ENCODE assay signal across 11 cellular contexts in genomic region chr13:20942938-20943518, GRCh38. TPM values are rescaled to one million over a fixed set of nuclear protein-coding genes. Genes with fewer than 3 reads are reported as not detected.
A peak's percentile ranks its signal among the peaks of the same experiment; 100 is the strongest.
DNase-seq lines count a peak whose midpoint lies in the region; ATAC-seq and TF ChIP-seq lines count a peak whose summit lies in the region.
"Had no signal": no experiment of that assay in that cellular context is flagged by ENCODE, and none has a peak within 500 bp of the region (broad histone marks: within the 10 kb centered on the region; RNA-seq: fewer than 3 reads in every experiment).

No MANE protein-coding gene starts in this region.

- H3K36me3 ChIP-seq in GM23248 (ENCODE audit: low read depth) = no peaks in the 10 kb centered on the region
- H3K36me3 ChIP-seq in left lung = no peaks in the 10 kb centered on the region
- no peaks in the 10 kb centered on the region for H3K36me3 ChIP-seq in smooth muscle cell (ENCODE audit: low read depth)

- H3K4me3 ChIP-seq in GM23248 = peak overlapping the region; percentile 46
- H3K4me3 ChIP-seq in left lung = no peak overlapping the region
- no peak overlapping the region for H3K4me3 ChIP-seq in smooth muscle cell
- H3K4me3 ChIP-seq: body of pancreas had no signal

- H3K4me1 ChIP-seq in GM23248 (ENCODE audit: insufficient read depth) (peaks cover 15% of the 10 kb centered on the region), left lung (peaks cover 0 to 21% of the 10 kb centered on the region in 2 donors), smooth muscle cell (ENCODE audit: low read depth) (no peaks in the 10 kb centered on the region)

- 67 to 69% methylated on average over 21 of the region's 21 CpGs for WGBS in GM23248 (ENCODE audit: low coverage in 1 of 2, low lambda C conversion rate in 2 of 2, missing lambda C conversion rate in 2 of 2), 2 experiments
- 83% methylated on average over 21 of the region's 21 CpGs for WGBS in smooth muscle cell (ENCODE audit: low lambda C conversion rate)

- H3K9me2 ChIP-seq in GM23248 (ENCODE audit: insufficient read depth) = no peaks in the 10 kb centered on the region

- H3K27ac Mint-ChIP-seq in activated naive CD4-positive, alpha-beta T cell treated with anti-CD3 and anti-CD28 coated beads, Interleukin-2, amount 50 U/mL, for 72 hours = no peak overlapping the region
- no peak overlapping the region for H3K27ac Mint-ChIP-seq in activated naive CD8-positive, alpha-beta T cell treated with anti-CD3 and anti-CD28 coated beads for 36 hours
- H3K27ac Mint-ChIP-seq: activated B cell treated with CpG ODN at 0.5 μM for 24 hours; CD4-positive, alpha-beta T cell had no signal

- H3K79me2 ChIP-seq in GM23248 (ENCODE audit: insufficient read depth) (no peaks in the 10 kb centered on the region), smooth muscle cell (ENCODE audit: low read depth) (no peaks in the 10 kb centered on the region)

- DNase-seq in GM23248 = no peak
- DNase-seq in left lung = no peak
- DNase-seq in smooth muscle cell (lab: John Stamatoyannopoulos, UW; ENCODE audit: unreplicated experiment) = no peak
- no peak for DNase-seq in NCI-H2171 (lab: John Stamatoyannopoulos, UW)
- no peak for DNase-seq in activated naive CD4-positive, alpha-beta T cell treated with anti-CD3 and anti-CD28 coated beads, Interleukin-2, amount 50 U/mL, for 72 hours (ENCODE audit: low spot score in 2 of 2)
- DNase-seq in activated naive CD8-positive, alpha-beta T cell treated with anti-CD3 and anti-CD28 coated beads for 36 hours = no peak

- H3K27ac ChIP-seq in GM23248 = peak overlapping the region; percentile 74
- peak overlapping the region; percentile 50 for H3K27ac ChIP-seq in VCaP
- H3K27ac ChIP-seq in left lung = peak overlapping the region; percentile 68
- H3K27ac ChIP-seq in smooth muscle cell (ENCODE audit: low read depth) = peak overlapping the region; percentile 85

- intact Hi-C loops in left lung (cut with DNase I) = loop anchor here in 1 of 2 donors (10.0 kb wide), 1 partner anchor 192 kb away; no protein-coding TSS in a partner anchor

- H3K9me3 ChIP-seq in GM23248 (ENCODE audit: low read depth) = no peaks in the 10 kb centered on the region
- no peaks in the 10 kb centered on the region for H3K9me3 ChIP-seq in left lung
- H3K9me3 ChIP-seq in smooth muscle cell (replicated peaks; ENCODE audit: low read depth) = no peaks in the 10 kb centered on the region
- H3K9me3 ChIP-seq: body of pancreas had no signal

- H3K9ac ChIP-seq in GM23248 (peak overlapping the region; percentile 74), smooth muscle cell (ENCODE audit: low read depth) (peak overlapping the region; percentile 80)

- no peak overlapping the region for H3K4me3 Mint-ChIP-seq in activated naive CD8-positive, alpha-beta T cell treated with anti-CD3 and anti-CD28 coated beads for 36 hours
- H3K4me3 Mint-ChIP-seq: activated B cell treated with CpG ODN at 0.5 μM for 24 hours; CD4-positive, alpha-beta T cell had no signal

- peaks cover 48% of the 10 kb centered on the region for H3K27me3 Mint-ChIP-seq in activated naive CD8-positive, alpha-beta T cell treated with anti-CD3 and anti-CD28 coated beads for 36 hours

- in situ Hi-C loops in GM23248 (cut with MboI) = loop anchor here (10.0 kb wide), 2 partner anchors 182 to 542 kb away; no protein-coding TSS in a partner anchor

- peak overlapping the region; percentile 48 for H3K4me2 ChIP-seq in GM23248 (ENCODE audit: unreplicated experiment)
- H3K4me2 ChIP-seq in smooth muscle cell = peak overlapping the region; percentile 16

- ATAC-seq in left lung (no peak), GM18511 (IDR thresholded peaks at IDR 0.05; ENCODE audit: unreplicated experiment) (no peak)
- ATAC-seq in activated naive CD4-positive, alpha-beta T cell treated with anti-CD3 and anti-CD28 coated beads, Interleukin-2, amount 50 U/mL, for 72 hours = no peak

- peaks cover 7% of the 10 kb centered on the region; the same call in 1 of the 2 replicates for H3F3A ChIP-seq in GM23248 (ENCODE audit: insufficient read depth)
- no peaks in the 10 kb centered on the region for H3F3A ChIP-seq in smooth muscle cell (ENCODE audit: low read depth)

- TF ChIP-seq CTCF in VCaP (conservative IDR thresholded peaks at IDR 0.05) (no peak), left lung (IDR thresholded peaks at IDR 0.05) (no peak), smooth muscle cell (IDR thresholded peaks at IDR 0.05; ENCODE audit: borderline replicate concordance, insufficient read depth, poor library complexity, severe bottlenecking) (no peak)

- no peaks in the 10 kb centered on the region for H3K36me3 Mint-ChIP-seq in activated naive CD4-positive, alpha-beta T cell treated with anti-CD3 and anti-CD28 coated beads, Interleukin-2, amount 50 U/mL, for 72 hours
- H3K36me3 Mint-ChIP-seq in activated naive CD8-positive, alpha-beta T cell treated with anti-CD3 and anti-CD28 coated beads for 36 hours = no peaks in the 10 kb centered on the region

- H3K27me3 ChIP-seq in GM23248 (replicated peaks; ENCODE audit: insufficient read depth) (no peaks in the 10 kb centered on the region), left lung (peaks cover 0 to 17% of the 10 kb centered on the region in 2 donors), smooth muscle cell (ENCODE audit: low read depth) (peaks cover 16% of the 10 kb centered on the region)
- H3K27me3 ChIP-seq: body of pancreas had no signal

- H4K20me1 ChIP-seq in GM23248 (ENCODE audit: insufficient read depth) (no peaks in the 10 kb centered on the region), smooth muscle cell (ENCODE audit: low read depth) (no peaks in the 10 kb centered on the region)

- no peaks in the 10 kb centered on the region for H3K9me3 Mint-ChIP-seq in activated naive CD4-positive, alpha-beta T cell treated with anti-CD3 and anti-CD28 coated beads, Interleukin-2, amount 50 U/mL, for 72 hours
- no peaks in the 10 kb centered on the region for H3K9me3 Mint-ChIP-seq in activated naive CD8-positive, alpha-beta T cell treated with anti-CD3 and anti-CD28 coated beads for 36 hours
- H3K9me3 Mint-ChIP-seq: activated B cell treated with CpG ODN at 0.5 μM for 24 hours; CD4-positive, alpha-beta T cell had no signal

- peaks cover 11% of the 10 kb centered on the region for H3K4me1 Mint-ChIP-seq in activated naive CD8-positive, alpha-beta T cell treated with anti-CD3 and anti-CD28 coated beads for 36 hours

- H2AFZ ChIP-seq in GM23248 = peak overlapping the region; percentile 54; the same call in 1 of the 2 replicates
- peak overlapping the region; percentile 17 for H2AFZ ChIP-seq in smooth muscle cell (ENCODE audit: low read depth)

RNA-seq across cellular contexts. Expression of gene XPO4, which starts 40.5 kb away (rescaled TPM):
- 13.8 and 15.0 TPM in 2 replicates for total RNA-seq in GM23248 (2014; rRNA removed; shearing (Covaris generic))
- polyA plus RNA-seq in GM23248 (2016; fragmentation: Nextera tagmentation; extraction: Ambion mirVana) = 4.3 and 4.9 TPM in 2 replicates
- 10 to 100 TPM; 18.3 to 24.8 TPM for total RNA-seq in left lung
- total RNA-seq in smooth muscle cell = 16.2 and 17.7 TPM in 2 replicates
- 3.3 and 3.9 TPM in 2 replicates for polyA plus RNA-seq in smooth muscle cell
- total RNA-seq in activated naive CD4-positive, alpha-beta T cell treated with anti-CD3 and anti-CD28 coated beads, Interleukin-2, amount 50 U/mL, for 72 hours = 10 to 100 TPM; 25.0 to 26.9 TPM
- 10 to 100 TPM; 32.4 to 34.5 TPM for total RNA-seq in activated naive CD8-positive, alpha-beta T cell treated with anti-CD3 and anti-CD28 coated beads for 36 hours
